In genomic region chr3:32532434-32532833, GRCh38 we compare ENCODE assay signal across 8 cellular contexts.
"Had no signal": no experiment of that assay in that cellular context is flagged by ENCODE, and none has a peak within 500 bp of the region (broad histone marks: within the 10 kb centered on the region; RNA-seq: fewer than 3 reads in every experiment).

No MANE protein-coding gene starts in this region.

- H3K9me3 Mint-ChIP-seq: GM23338, H9, HFFc6, IgD-negative memory B cell had no signal

- H2AFZ ChIP-seq: GM23338 had no signal

- ATAC-seq: GM23338, HCT116, HepG2 had no signal

- H3K27me3 Mint-ChIP-seq: IgD-negative memory B cell had no signal

- H3K27ac Mint-ChIP-seq: GM23338, H9, HFFc6, IgD-negative memory B cell had no signal

- H3K4me1 Mint-ChIP-seq: GM23338, H9, IgD-negative memory B cell had no signal

- H3K4me2 ChIP-seq: GM23338 had no signal

- H3K4me3 ChIP-seq: GM23338 had no signal

- DNase-seq: H9, HFFc6 had no signal

- H3K27ac ChIP-seq: HL-60 had no signal

- H3K4me3 Mint-ChIP-seq: GM23338, H9, HFFc6, IgD-negative memory B cell had no signal

- FAIRE-seq: H1, HepG2 had no signal
